In the genomic region with DNA sequence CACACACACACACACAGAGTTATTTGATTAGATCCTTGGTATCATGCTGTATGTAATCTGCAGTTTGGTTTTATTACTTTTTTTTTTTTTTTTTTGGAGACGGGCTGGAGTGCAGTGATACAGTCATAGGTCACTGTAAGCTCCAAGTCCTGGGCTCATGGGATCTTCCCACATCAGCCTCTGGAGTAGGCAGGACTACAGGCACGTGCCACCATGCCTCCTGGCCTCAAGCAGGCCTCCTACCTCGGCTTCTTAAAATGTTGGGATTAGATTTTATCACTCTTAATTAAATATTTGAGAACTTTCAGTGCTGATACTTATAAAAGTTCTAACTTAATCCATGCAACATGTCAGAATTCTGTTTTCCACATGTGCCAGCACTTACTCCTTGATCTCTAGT, we compare ENCODE assay signal across 24 cellular contexts.
"Had no signal": no experiment of that assay in that cellular context is flagged by ENCODE, and none has a peak within 500 bp of the region (broad histone marks: within the 10 kb centered on the region; RNA-seq: fewer than 3 reads in every experiment).

No MANE protein-coding gene starts in this region.

- ATAC-seq: activated CD4-positive, alpha-beta T cell treated with anti-CD3 and anti-CD28 coated beads for 36 hours; activated CD8-positive, alpha-beta T cell treated with anti-CD3 and anti-CD28 coated beads for 36 hours; effector memory CD8-positive, alpha-beta T cell; left colon; lower lobe of right lung had no signal

- H3K27ac ChIP-seq: lower lobe of right lung, right atrium auricular region, tibial artery, uterus, WERI-Rb-1 had no signal

- H3K9me3 ChIP-seq: lower lobe of right lung, right atrium auricular region, tibial artery, uterus had no signal

- H3K36me3 ChIP-seq: uterus had no signal

- H3K4me3 ChIP-seq: lower lobe of right lung, right atrium auricular region, tibial artery, uterus had no signal

- DNase-seq: activated CD4-positive, alpha-beta T cell treated with anti-CD3 and anti-CD28 coated beads for 36 hours; activated CD8-positive, alpha-beta T cell treated with anti-CD3 and anti-CD28 coated beads for 36 hours; activated naive CD4-positive, alpha-beta T cell treated with anti-CD3 and anti-CD28 coated beads for 36 hours; activated T-cell treated with anti-CD3 and anti-CD28 coated beads, Interleukin-2, amount 50 U/mL, for 1 hour; anterior cingulate cortex; caudate nucleus; effector memory CD8-positive, alpha-beta T cell; foreskin melanocyte; glutamatergic neuron; hippocampal formation; left colon; lower lobe of right lung; midbrain; nephron progenitor cell; occipital lobe; posterior cingulate gyrus; stimulated activated CD4-positive, alpha-beta T cell treated with anti-CD3 and anti-CD28 coated beads, Interleukin-2, amount 100 ng/mL, for 24 hours; stimulated activated naive CD4-positive, alpha-beta T cell treated with Interleukin-2 at 50 U/mL for 16 hours; substantia nigra; T-helper 2 cell; tibial artery; uterus; WERI-Rb-1 had no signal
